ENCODE assay signal across 10 cellular contexts in genomic region chr19:1471514-1472107, GRCh38. TPM values are rescaled to one million over a fixed set of nuclear protein-coding genes. Genes with fewer than 3 reads are reported as not detected.
DNase-seq lines count a peak whose midpoint lies in the region; TF ChIP-seq lines count a peak whose summit lies in the region.
"Had no signal": no experiment of that assay in that cellular context is flagged by ENCODE, and none has a peak within 500 bp of the region (broad histone marks: within the 10 kb centered on the region; RNA-seq: fewer than 3 reads in every experiment).

No MANE protein-coding gene starts in this region.

- 15 to 48% (median 20%) methylated on average over 7 to 22 of the region's 22 CpGs for WGBS in adrenal gland, 4 donors

- H3K36me3 Mint-ChIP-seq in chondrocyte (ENCODE audit: low read depth): peaks cover 1% of the 10 kb centered on the region
- H3K36me3 Mint-ChIP-seq in osteocyte (ENCODE audit: unreplicated experiment): peaks cover 2% of the 10 kb centered on the region

- H3K4me1 ChIP-seq in KMS-11 (ENCODE audit: low read depth, poor library complexity, severe bottlenecking): peaks cover 9% of the 10 kb centered on the region
- H3K4me1 ChIP-seq in adrenal gland (replicated peaks in 1 of 2): peaks cover 15 to 45% of the 10 kb centered on the region in 2 donors

- H3K27me3 Mint-ChIP-seq in chondrocyte (ENCODE audit: low read depth): peaks cover 2% of the 10 kb centered on the region
- H3K27me3 Mint-ChIP-seq in osteocyte (ENCODE audit: unreplicated experiment): peaks cover 2% of the 10 kb centered on the region

- H3K27ac ChIP-seq in KMS-11 (no peak overlapping the region), adrenal gland (no peak overlapping the region)
- H3K27ac ChIP-seq: left lung had no signal

- H3K27ac Mint-ChIP-seq in chondrocyte (ENCODE audit: unreplicated experiment) (no peak overlapping the region), osteocyte (ENCODE audit: unreplicated experiment) (no peak overlapping the region)
- H3K27ac Mint-ChIP-seq: T-helper 1 cell treated with Interleukin-12 subunit alpha and Interleukin-12 subunit beta and Interleukin-4 antibody, amounts not matched to agents 30 μg/mL and 1 μg/mL, for 36 hours had no signal

- H3K4me1 Mint-ChIP-seq in chondrocyte (ENCODE audit: low read depth) (peaks cover 7% of the 10 kb centered on the region), osteocyte (ENCODE audit: unreplicated experiment) (peaks cover 7% of the 10 kb centered on the region)

- no peaks in the 10 kb centered on the region for H4K20me1 ChIP-seq in KMS-11 (ENCODE audit: insufficient read depth)

- no peak overlapping the region for H2AFZ ChIP-seq in KMS-11 (ENCODE audit: low read depth)

- H3K4me3 Mint-ChIP-seq in chondrocyte (ENCODE audit: unreplicated experiment): no peak overlapping the region
- H3K4me3 Mint-ChIP-seq in osteocyte (ENCODE audit: unreplicated experiment): peak overlapping the region; percentile 18

- H3K9me3 ChIP-seq in adrenal gland (replicated peaks in 1 of 3): no peaks in the 10 kb centered on the region
- H3K9me3 ChIP-seq: left lung had no signal

- H3K36me3 ChIP-seq in KMS-11 (ENCODE audit: insufficient read depth) (no peaks in the 10 kb centered on the region; the same call in 1 of the 2 replicates), adrenal gland (replicated peaks in 1 of 2) (no peaks in the 10 kb centered on the region)

- H3K27me3 ChIP-seq in KMS-11 (ENCODE audit: insufficient read depth, low read depth) (peaks cover 16% of the 10 kb centered on the region), adrenal gland (peaks cover 70% of the 10 kb centered on the region)

- peak; percentile 50 for DNase-seq in NCI-H82 (lab: John Stamatoyannopoulos, UW)
- DNase-seq in NCI-H82 treated with DMSO at 0.1 percent for 48 hours (lab: John Stamatoyannopoulos, UW; ENCODE audit: unreplicated experiment): no peak
- DNase-seq in chondrocyte (ENCODE audit: low spot score): no peak
- no peak for DNase-seq in osteocyte (ENCODE audit: extremely low spot score, unreplicated experiment)
- DNase-seq in NCI-H345 (lab: John Stamatoyannopoulos, UW): no peak
- DNase-seq in NK-92 (lab: John Stamatoyannopoulos, UW; ENCODE audit: unreplicated experiment): no peak
- no peak for DNase-seq in adrenal gland

- H3K9ac ChIP-seq in KMS-11: no peak overlapping the region

- TF ChIP-seq CTCF in KMS-11 (conservative IDR thresholded peaks at IDR 0.05; ENCODE audit: low read depth, low read length): no peak
- TF ChIP-seq CTCF in chondrocyte (IDR thresholded peaks at IDR 0.05): peak; percentile 55
- TF ChIP-seq CTCF in osteocyte (IDR thresholded peaks at IDR 0.05): peak; percentile 35
- no peak for TF ChIP-seq CTCF in adrenal gland (IDR thresholded peaks at IDR 0.05)

- intact Hi-C loops in adrenal gland (cut with DNase I): no loop called here

- TF ChIP-seq POLR2A in adrenal gland (IDR thresholded peaks at IDR 0.05): no peak

- H3K9me3 Mint-ChIP-seq in chondrocyte (ENCODE audit: low read depth) (no peaks in the 10 kb centered on the region), osteocyte (ENCODE audit: unreplicated experiment) (no peaks in the 10 kb centered on the region)
- H3K9me3 Mint-ChIP-seq: T-helper 1 cell treated with Interleukin-12 subunit alpha and Interleukin-12 subunit beta and Interleukin-4 antibody, amounts not matched to agents 30 μg/mL and 1 μg/mL, for 36 hours had no signal

- no peaks in the 10 kb centered on the region for H3K79me2 ChIP-seq in KMS-11 (ENCODE audit: insufficient read depth, low read depth)

- no peak overlapping the region for H3K4me3 ChIP-seq in KMS-11 (IDR thresholded peaks at IDR 0.05; ENCODE audit: insufficient read depth, low read depth, low read length)
- H3K4me3 ChIP-seq in adrenal gland: no peak overlapping the region

- peak overlapping the region; percentile 68 for H3K4me2 ChIP-seq in KMS-11

RNA-seq across cellular contexts. Expression of gene C19orf25, which starts 7.4 kb away (rescaled TPM):
- total RNA-seq in chondrocyte (23.3 to 24.7 TPM (median 24.2 TPM) in 3 replicates), osteocyte (38.0 and 38.9 TPM in 2 replicates), adrenal gland (10 to 100 TPM; 26.9 to 60.4 (median 36.3) TPM)
- 10 to 100 TPM in 2 of 3 donors, 1 to 10 TPM in 1; 6.0 to 55.7 (median 33.4) TPM for polyA plus RNA-seq in adrenal gland

RNA-seq across cellular contexts. Expression of gene PCSK4, which starts 18.5 kb away (rescaled TPM):
- 3.3 to 4.0 TPM (median 3.9 TPM) in 3 replicates for total RNA-seq in chondrocyte
- total RNA-seq in osteocyte: 3.2 and 5.7 TPM in 2 replicates
- total RNA-seq in adrenal gland: 10 to 100 TPM in 2 of 8 donors, 1 to 10 TPM in 6; 1.2 to 13.1 (median 4.8) TPM
- polyA plus RNA-seq in adrenal gland: 10 to 100 TPM in 2 of 3 donors, 1 to 10 TPM in 1; 1.3 to 29.7 (median 13.7) TPM

RNA-seq across cellular contexts. Expression of gene REEP6, which starts 19.4 kb away (rescaled TPM):
- total RNA-seq in chondrocyte (2.7 to 3.9 TPM (median 2.8 TPM) in 3 replicates), osteocyte (4.1 and 4.4 TPM in 2 replicates), adrenal gland (100 to 1,000 TPM in 5 of 8 donors, 10 to 100 TPM in 3; 59.3 to 189 (median 121) TPM)
- 100 to 1,000 TPM in 2 of 3 donors, 10 to 100 TPM in 1; 16.5 to 205 (median 120) TPM for polyA plus RNA-seq in adrenal gland

RNA-seq across cellular contexts. Expression of gene APC2, which starts 21.7 kb away (rescaled TPM):
- total RNA-seq in chondrocyte: 1.4 to 3.9 TPM (median 3.9 TPM) in 3 replicates
- total RNA-seq in osteocyte: 1.2 and 1.5 TPM in 2 replicates
- 1 to 10 TPM in 3 of 8 donors, under 1 TPM in 5; 0.06 to 6.9 (median 0.32) TPM for total RNA-seq in adrenal gland
- 10 to 100 TPM in 1 of 3 donors, under 1 TPM in 2; 0.71 to 12.9 (median 0.82) TPM for polyA plus RNA-seq in adrenal gland

RNA-seq across cellular contexts. Expression of gene RPS15, which starts 33.4 kb away (rescaled TPM):
- total RNA-seq in chondrocyte (614 to 734 TPM (median 636 TPM) in 3 replicates), osteocyte (932 and 969 TPM in 2 replicates), adrenal gland (1,000 to 10,000 TPM in 6 of 8 donors, 100 to 1,000 TPM in 2; 929 to 3,934 (median 1,829) TPM)
- 1,000 to 10,000 TPM in 2 of 3 donors, 100 to 1,000 TPM in 1; 471 to 4,071 (median 2,224) TPM for polyA plus RNA-seq in adrenal gland

Comparison
In these comparisons a context has a peak if more than half of its experiments do, and no peak if none do; other contexts are left out.
1. CTCF ChIP-seq: peak in chondrocyte (single experiment) and osteocyte (single experiment); none in KMS-11 (single experiment) and adrenal gland (0 of 6).
2. RNA of gene REEP6, which starts 19.4 kb away (total RNA-seq): 59.3 to 189 TPM in adrenal gland; 4.1 to 4.4 TPM in osteocyte and 2.7 to 3.9 TPM in chondrocyte; every median in the first group is over 10 times any median in the second.